9 cellular contexts compared by ENCODE assay signal in genomic region chr2:149561309-149561926, GRCh38. TPM values are rescaled to one million over a fixed set of nuclear protein-coding genes. Genes with fewer than 3 reads are reported as not detected.
DNase-seq lines count a peak whose midpoint lies in the region; ATAC-seq and FAIRE-seq lines count a peak whose summit lies in the region.
"Had no signal": no experiment of that assay in that cellular context is flagged by ENCODE, and none has a peak within 500 bp of the region (broad histone marks: within the 10 kb centered on the region; RNA-seq: fewer than 3 reads in every experiment).

No MANE protein-coding gene starts in this region.

- no peak overlapping the region for H3K4me3 ChIP-seq in CD4-positive, CD25-positive, alpha-beta regulatory T cell (ENCODE audit: low read depth, low read length)
- no peak overlapping the region for H3K4me3 ChIP-seq in MG63

- peaks cover 6% of the 10 kb centered on the region for H3K36me3 ChIP-seq in CD4-positive, CD25-positive, alpha-beta regulatory T cell (ENCODE audit: control insufficient read depth, insufficient read depth, low read length)
- no peaks in the 10 kb centered on the region for H3K36me3 ChIP-seq in MG63

- H3K9me3 Mint-ChIP-seq in CD4-positive, CD25-positive, alpha-beta regulatory T cell, result no peaks in the 10 kb centered on the region
- no peaks in the 10 kb centered on the region for H3K9me3 Mint-ChIP-seq in memory B cell
- H3K9me3 Mint-ChIP-seq: T-cell had no signal

- H3K27ac Mint-ChIP-seq in CD4-positive, CD25-positive, alpha-beta regulatory T cell, result no peak overlapping the region
- no peak overlapping the region for H3K27ac Mint-ChIP-seq in memory B cell
- H3K27ac Mint-ChIP-seq: T-cell had no signal

- no peak overlapping the region for H3K4me3 Mint-ChIP-seq in CD4-positive, CD25-positive, alpha-beta regulatory T cell
- no peak overlapping the region for H3K4me3 Mint-ChIP-seq in memory B cell
- H3K4me3 Mint-ChIP-seq: T-cell had no signal

- H3K27me3 ChIP-seq in CD4-positive, CD25-positive, alpha-beta regulatory T cell (ENCODE audit: control insufficient read depth, insufficient read depth, low read length), result peaks cover 3% of the 10 kb centered on the region
- no peaks in the 10 kb centered on the region for H3K27me3 ChIP-seq in MG63

- peaks cover 0 to 9% (median 2%) of the 10 kb centered on the region in 4 donors for H3K4me1 Mint-ChIP-seq in CD4-positive, CD25-positive, alpha-beta regulatory T cell
- no peaks in the 10 kb centered on the region for H3K4me1 Mint-ChIP-seq in memory B cell

- DNase-seq in CD4-positive, CD25-positive, alpha-beta regulatory T cell, result peak; percentile 1 to 48 (median 32)
- DNase-seq in GM18507 (ENCODE audit: extremely low spot score, insufficient read length, low read depth), result no peak
- peak; percentile 37 for DNase-seq in NCI-H2227 treated with DMSO at 0.1 percent for 48 hours (lab: John Stamatoyannopoulos, UW)
- peak; percentile 53 for DNase-seq in cerebellar cortex (ENCODE audit: low spot score)
- peak; percentile 32 to 53 for DNase-seq in memory B cell (ENCODE audit: low spot score in 2 of 2)
- DNase-seq in UCSD-AML1 (lab: John Stamatoyannopoulos, UW; ENCODE audit: unreplicated experiment), result no peak
- DNase-seq in MG63, result no peak

- no peak for ATAC-seq in CD4-positive, CD25-positive, alpha-beta regulatory T cell (ENCODE audit: low read depth in 2 of 2)
- no peak for ATAC-seq in memory B cell (ENCODE audit: low read depth)
- no peak for ATAC-seq in HG02588 (IDR thresholded peaks at IDR 0.05; ENCODE audit: unreplicated experiment)
- ATAC-seq: T-cell had no signal

- H3K36me3 Mint-ChIP-seq in CD4-positive, CD25-positive, alpha-beta regulatory T cell, result peaks cover 4% of the 10 kb centered on the region
- H3K36me3 Mint-ChIP-seq in memory B cell, result no peaks in the 10 kb centered on the region

- peak; percentile 64 for FAIRE-seq in GM18507 (lab: Jason Lieb, UNC)

- no peaks in the 10 kb centered on the region for H3K9me3 ChIP-seq in CD4-positive, CD25-positive, alpha-beta regulatory T cell (ENCODE audit: control insufficient read depth in 2 of 2, low read length in 2 of 2)
- no peaks in the 10 kb centered on the region for H3K9me3 ChIP-seq in MG63

- H3K27me3 Mint-ChIP-seq in CD4-positive, CD25-positive, alpha-beta regulatory T cell, result peaks cover 11% of the 10 kb centered on the region
- peaks cover 4% of the 10 kb centered on the region for H3K27me3 Mint-ChIP-seq in memory B cell

- H3K4me1 ChIP-seq in CD4-positive, CD25-positive, alpha-beta regulatory T cell (ENCODE audit: control insufficient read depth, insufficient read depth, low read length, poor library complexity, severe bottlenecking), result no peaks in the 10 kb centered on the region

- H3K27ac ChIP-seq in CD4-positive, CD25-positive, alpha-beta regulatory T cell (ENCODE audit: insufficient read depth, low read length, poor library complexity, severe bottlenecking), result no peak overlapping the region

RNA-seq across cellular contexts. Expression of gene MMADHC, which starts 26.2 kb away (rescaled TPM):
- total RNA-seq in CD4-positive, CD25-positive, alpha-beta regulatory T cell, result 72.5 TPM
- polyA plus RNA-seq in CD4-positive, CD25-positive, alpha-beta regulatory T cell, result 100 to 1,000 TPM; 139 to 200 (median 174) TPM
- 207 and 282 TPM in 2 replicates for total RNA-seq in MG63 (2014; rRNA removed; shearing (Covaris generic); ENCODE audit: low replicate concordance)

Comparison
In these comparisons a context has a peak if more than half of its experiments do, and no peak if none do; other contexts are left out.
1. DNase-seq: peak in CD4-positive, CD25-positive, alpha-beta regulatory T cell (3 of 3), NCI-H2227 treated with DMSO at 0.1 percent for 48 hours (single experiment), cerebellar cortex (single experiment) and memory B cell (2 of 2); none in GM18507 (single experiment), UCSD-AML1 (single experiment) and MG63 (single experiment).